Comparison of ENCODE assay signal across 9 cellular contexts in genomic region chr19:6260912-6261636, GRCh38. TPM values are rescaled to one million over a fixed set of nuclear protein-coding genes. Genes with fewer than 3 reads are reported as not detected.
DNase-seq lines count a peak whose midpoint lies in the region; ATAC-seq and TF ChIP-seq lines count a peak whose summit lies in the region.
"Had no signal": no experiment of that assay in that cellular context is flagged by ENCODE, and none has a peak within 500 bp of the region (broad histone marks: within the 10 kb centered on the region; RNA-seq: fewer than 3 reads in every experiment).

No MANE protein-coding gene starts in this region.

- H3K36me3 ChIP-seq in DND-41 (ENCODE audit: insufficient read depth, low read length): peaks cover 76% of the 10 kb centered on the region
- peaks cover 79% of the 10 kb centered on the region; the same call in 1 of the 2 replicates for H3K36me3 ChIP-seq in Loucy (ENCODE audit: insufficient read depth, low read length)
- H3K36me3 ChIP-seq in liver (ENCODE audit: control insufficient read depth in 4 of 4, insufficient read depth in 3 of 4, low read depth in 1 of 4, low read length in 3 of 4): peaks cover 5 to 27% (median 18%) of the 10 kb centered on the region in 4 donors

- H3F3A ChIP-seq in Loucy (ENCODE audit: low read depth): no peaks in the 10 kb centered on the region

- no peak overlapping the region for H3K4me3 Mint-ChIP-seq in activated naive CD8-positive, alpha-beta T cell treated with anti-CD3 and anti-CD28 coated beads, Interleukin-2, amount 50 U/mL, for 24 hours
- H3K4me3 Mint-ChIP-seq: stimulated activated naive CD8-positive, alpha-beta T cell treated with anti-CD3 and anti-CD28 coated beads, Interleukin-15, Interleukin-2, amounts not matched to agents 100 ng/mL and 50 ng/mL, for 24 hours had no signal

- H3K9me3 ChIP-seq in DND-41 (ENCODE audit: insufficient read depth, low read length, severe bottlenecking) (no peaks in the 10 kb centered on the region), Loucy (ENCODE audit: insufficient read depth, low read depth, low read length) (no peaks in the 10 kb centered on the region), liver (ENCODE audit: control insufficient read depth in 4 of 4, low read length in 3 of 4) (no peaks in the 10 kb centered on the region)

- no peaks in the 10 kb centered on the region for H3K9me2 ChIP-seq in Loucy (replicated peaks; ENCODE audit: low read depth, low read length)

- no peak overlapping the region for H3K4me3 ChIP-seq in DND-41 (ENCODE audit: low read depth in 1 of 2, low read length in 2 of 2)
- no peak overlapping the region for H3K4me3 ChIP-seq in Loucy (ENCODE audit: low read length, poor library complexity, severe bottlenecking)
- no peak overlapping the region for H3K4me3 ChIP-seq in liver (ENCODE audit: low read depth in 1 of 3, low read length in 3 of 3)

- ATAC-seq in DND-41 (ENCODE audit: insufficient read depth, low read depth) (peak; percentile 74), GM18867 (IDR thresholded peaks at IDR 0.05; ENCODE audit: unreplicated experiment) (no peak), GM19351 (IDR thresholded peaks at IDR 0.05; ENCODE audit: unreplicated experiment) (no peak)
- peak; percentile 71 for ATAC-seq in activated naive CD8-positive, alpha-beta T cell treated with anti-CD3 and anti-CD28 coated beads, Interleukin-2, amount 50 U/mL, for 24 hours

- H4K20me1 ChIP-seq in DND-41 (ENCODE audit: insufficient read depth, low read length) (peaks cover 66% of the 10 kb centered on the region), Loucy (ENCODE audit: insufficient read depth, low read length, poor library complexity, severe bottlenecking) (peaks cover 21% of the 10 kb centered on the region)

- DNase-seq in DND-41 (peak; percentile 44), NCI-H1694 (lab: John Stamatoyannopoulos, UW) (no peak), NCI-H1930 (lab: John Stamatoyannopoulos, UW) (no peak)
- DNase-seq in activated naive CD8-positive, alpha-beta T cell treated with anti-CD3 and anti-CD28 coated beads, Interleukin-2, amount 50 U/mL, for 24 hours: peak; percentile 47

- no peaks in the 10 kb centered on the region for H3K27me3 Mint-ChIP-seq in activated naive CD8-positive, alpha-beta T cell treated with anti-CD3 and anti-CD28 coated beads, Interleukin-2, amount 50 U/mL, for 24 hours
- H3K27me3 Mint-ChIP-seq: stimulated activated naive CD8-positive, alpha-beta T cell treated with anti-CD3 and anti-CD28 coated beads, Interleukin-15, Interleukin-2, amounts not matched to agents 100 ng/mL and 50 ng/mL, for 24 hours had no signal

- peaks cover 30% of the 10 kb centered on the region for H3K36me3 Mint-ChIP-seq in activated naive CD8-positive, alpha-beta T cell treated with anti-CD3 and anti-CD28 coated beads, Interleukin-2, amount 50 U/mL, for 24 hours (ENCODE audit: low read depth)

- no peak overlapping the region for H2AFZ ChIP-seq in DND-41 (ENCODE audit: low read depth, low read length)
- H2AFZ ChIP-seq in Loucy (ENCODE audit: low read length): no peak overlapping the region

- no peak overlapping the region for H3K27ac Mint-ChIP-seq in activated naive CD8-positive, alpha-beta T cell treated with anti-CD3 and anti-CD28 coated beads, Interleukin-2, amount 50 U/mL, for 24 hours
- H3K27ac Mint-ChIP-seq: stimulated activated naive CD8-positive, alpha-beta T cell treated with anti-CD3 and anti-CD28 coated beads, Interleukin-15, Interleukin-2, amounts not matched to agents 100 ng/mL and 50 ng/mL, for 24 hours had no signal

- peak; percentile 37 to 68 for TF ChIP-seq RAD21 in liver (IDR thresholded peaks at IDR 0.05)

- 90% methylated on average over 30 of the region's 30 CpGs for WGBS in liver

- peaks cover 92% of the 10 kb centered on the region for H3K79me2 ChIP-seq in DND-41 (ENCODE audit: insufficient read depth, low read length)
- peaks cover 42% of the 10 kb centered on the region; the same call in 1 of the 2 replicates for H3K79me2 ChIP-seq in Loucy (ENCODE audit: insufficient read depth, low read length)

- no peak overlapping the region for H3K4me2 ChIP-seq in DND-41 (ENCODE audit: insufficient read depth, low read length)
- H3K4me2 ChIP-seq in Loucy (ENCODE audit: low read depth, low read length, poor library complexity, severe bottlenecking): no peak overlapping the region

- H3K9me3 Mint-ChIP-seq in activated naive CD8-positive, alpha-beta T cell treated with anti-CD3 and anti-CD28 coated beads, Interleukin-2, amount 50 U/mL, for 24 hours: no peaks in the 10 kb centered on the region
- H3K9me3 Mint-ChIP-seq: stimulated activated naive CD8-positive, alpha-beta T cell treated with anti-CD3 and anti-CD28 coated beads, Interleukin-15, Interleukin-2, amounts not matched to agents 100 ng/mL and 50 ng/mL, for 24 hours had no signal

- peaks cover 18% of the 10 kb centered on the region for H3K4me1 Mint-ChIP-seq in activated naive CD8-positive, alpha-beta T cell treated with anti-CD3 and anti-CD28 coated beads, Interleukin-2, amount 50 U/mL, for 24 hours

- no peaks in the 10 kb centered on the region for H3K27me3 ChIP-seq in DND-41 (ENCODE audit: insufficient read depth, low read length, poor library complexity)
- no peaks in the 10 kb centered on the region for H3K27me3 ChIP-seq in Loucy (ENCODE audit: insufficient read depth, low read length, poor library complexity, severe bottlenecking)
- H3K27me3 ChIP-seq in liver (ENCODE audit: control insufficient read depth in 4 of 4, insufficient read depth in 4 of 4, low read length in 3 of 4): no peaks in the 10 kb centered on the region

- peak; percentile 62 for TF ChIP-seq CTCF in DND-41 (IDR thresholded peaks at IDR 0.05; ENCODE audit: borderline replicate concordance, extremely low read depth, low read length, poor library complexity, severe bottlenecking)
- peak; percentile 67 for TF ChIP-seq CTCF in Loucy (conservative IDR thresholded peaks at IDR 0.05; ENCODE audit: low read length)
- TF ChIP-seq CTCF in liver (IDR thresholded peaks at IDR 0.05; ENCODE audit: low read depth, low read length, missing input control): peak; percentile 39

- H3K27ac ChIP-seq in DND-41 (ENCODE audit: low read length): no peak overlapping the region
- H3K27ac ChIP-seq in liver (ENCODE audit: low read depth in 1 of 2, low read length in 2 of 2): no peak overlapping the region

- H3K9ac ChIP-seq in DND-41 (ENCODE audit: low read depth, low read length): no peak overlapping the region
- no peak overlapping the region for H3K9ac ChIP-seq in Loucy (ENCODE audit: low read depth, low read length, poor library complexity, severe bottlenecking)
- peak overlapping the region in 1 of 2 donors; percentile 37 for H3K9ac ChIP-seq in liver (ENCODE audit: low read depth in 1 of 2, low read length in 2 of 2)

- H3K4me1 ChIP-seq in DND-41 (ENCODE audit: insufficient read depth, low read length) (no peaks in the 10 kb centered on the region), Loucy (ENCODE audit: insufficient read depth, low read length, poor library complexity, severe bottlenecking) (no peaks in the 10 kb centered on the region), liver (ENCODE audit: control insufficient read depth in 4 of 4, insufficient read depth in 4 of 4, low read length in 3 of 4) (peaks cover 9 to 41% (median 34%) of the 10 kb centered on the region in 4 donors)

TF ChIP-seq in liver, 16 proteins besides CTCF, POLR2A, EP300 and RAD21 (continues in another document):
- TF ChIP-seq JUND (IDR thresholded peaks at IDR 0.05): no peak
- no peak for TF ChIP-seq ATF3 (IDR thresholded peaks at IDR 0.05)
- TF ChIP-seq YY1 (IDR thresholded peaks at IDR 0.05): no peak
- TF ChIP-seq FOXA2 (IDR thresholded peaks at IDR 0.05): no peak
- no peak for TF ChIP-seq NR2F2 (IDR thresholded peaks at IDR 0.05)
- no peak for TF ChIP-seq REST (IDR thresholded peaks at IDR 0.05)
- TF ChIP-seq MAX (IDR thresholded peaks at IDR 0.05): no peak
- TF ChIP-seq RXRA (IDR thresholded peaks at IDR 0.05): no peak
- TF ChIP-seq FOXA1 (IDR thresholded peaks at IDR 0.05): no peak

RNA-seq across cellular contexts. Expression of gene MLLT1, which starts 18.7 kb away (rescaled TPM):
- total RNA-seq in liver: 1 to 10 TPM; 2.1 to 6.9 TPM
- 10 to 100 TPM in 1 of 2 donors, 1 to 10 TPM in 1; 7.7 to 15.6 TPM for polyA plus RNA-seq in liver

Comparison
In these comparisons a context has a peak if more than half of its experiments do, and no peak if none do; other contexts are left out.
1. ATAC-seq: peak in DND-41 (single experiment) and activated naive CD8-positive, alpha-beta T cell treated with anti-CD3 and anti-CD28 coated beads, Interleukin-2, amount 50 U/mL, for 24 hours (single experiment); none in GM18867 (single experiment) and GM19351 (single experiment).
2. DNase-seq: peak in DND-41 (single experiment) and activated naive CD8-positive, alpha-beta T cell treated with anti-CD3 and anti-CD28 coated beads, Interleukin-2, amount 50 U/mL, for 24 hours (single experiment); none in NCI-H1694 (single experiment) and NCI-H1930 (0 of 2).
3. Peak in every context shown above with its lines, with median percentiles within 50 percentile points of each other: CTCF ChIP-seq.